8 cellular contexts compared by ENCODE assay signal in the genomic region with DNA sequence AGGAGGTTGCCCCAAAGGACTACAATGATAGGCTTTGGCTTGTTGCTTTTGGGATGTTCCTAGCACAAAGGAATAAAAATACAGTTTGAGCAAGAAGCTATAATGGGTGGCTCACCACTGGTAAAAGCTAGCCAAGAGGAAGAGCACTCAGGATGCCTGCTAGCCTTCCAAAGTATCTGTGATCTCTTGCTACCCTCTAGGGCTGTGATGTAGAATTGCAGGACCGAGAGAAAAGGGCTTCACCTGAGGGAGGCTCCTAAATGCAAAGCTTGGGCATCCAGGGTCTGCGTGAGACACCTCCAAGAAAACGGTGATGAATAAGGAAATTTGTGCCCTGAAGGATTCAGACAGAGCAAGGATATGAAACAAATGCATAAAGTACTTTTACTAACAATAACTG. TPM values are rescaled to one million over a fixed set of nuclear protein-coding genes. Genes with fewer than 3 reads are reported as not detected.
A peak's percentile ranks its signal among the peaks of the same experiment; 100 is the strongest.
DNase-seq lines count a peak whose midpoint lies in the region; ATAC-seq and TF ChIP-seq lines count a peak whose summit lies in the region.

No MANE protein-coding gene starts in this region.

- no peak for ATAC-seq in GM21576 (IDR thresholded peaks at IDR 0.05; ENCODE audit: unreplicated experiment)

- H3K4me3 ChIP-seq in fibroblast of villous mesenchyme (ENCODE audit: low read depth, low read length) (no peak overlapping the region), tibial nerve (no peak overlapping the region)

- DNase-seq in AML-193 (lab: John Stamatoyannopoulos, UW) = peak; percentile 3 to 22
- DNase-seq in GM19240 (ENCODE audit: insufficient read length, low spot score) = peak; percentile 26
- peak; percentile 13 for DNase-seq in NCI-H460 (ENCODE audit: extremely low read depth, low read depth)
- no peak for DNase-seq in fibroblast of villous mesenchyme (ENCODE audit: low read depth)
- no peak for DNase-seq in COLO668 (lab: John Stamatoyannopoulos, UW; ENCODE audit: unreplicated experiment)
- DNase-seq in tibial nerve (ENCODE audit: low spot score in 2 of 2) = no peak
- DNase-seq in stimulated activated CD4-positive, alpha-beta T cell treated with anti-CD3 and anti-CD28 coated beads, Interleukin-4, amount 100 ng/mL, for 1 hour = no peak

- no peak overlapping the region for H3K27ac ChIP-seq in tibial nerve

- TF ChIP-seq EP300 in tibial nerve (IDR thresholded peaks at IDR 0.05) = no peak

- H3K9me3 ChIP-seq in tibial nerve = no peaks in the 10 kb centered on the region

- no peaks in the 10 kb centered on the region for H3K4me1 ChIP-seq in tibial nerve

- 78 to 87% methylated on average over 3 of the region's 3 CpGs for WGBS in tibial nerve, 2 donors

- TF ChIP-seq CTCF in fibroblast of villous mesenchyme (IDR thresholded peaks at IDR 0.05; ENCODE audit: insufficient read depth, low read depth, low read length) (peak; percentile 8), tibial nerve (IDR thresholded peaks at IDR 0.05) (no peak)

- TF ChIP-seq POLR2A in tibial nerve (IDR thresholded peaks at IDR 0.05) = no peak

- H3K27me3 ChIP-seq in tibial nerve = no peaks in the 10 kb centered on the region

- H3K36me3 ChIP-seq in tibial nerve = no peaks in the 10 kb centered on the region

RNA-seq across cellular contexts. Expression of a gene that starts 17.7 kb away (rescaled TPM):
- not detected in 2 replicates for total RNA-seq in NCI-H460 (2014; rRNA removed; shearing (Covaris generic))
- not detected in 2 replicates for polyA plus RNA-seq in NCI-H460 (2014; cell fraction: nucleus; rRNA removed)
- not detected in 2 replicates for total RNA-seq in fibroblast of villous mesenchyme
- total RNA-seq in tibial nerve = not detected

RNA-seq across cellular contexts. Expression of a gene that starts 20.9 kb away (rescaled TPM):
- not detected in 2 replicates for total RNA-seq in NCI-H460 (2014; rRNA removed; shearing (Covaris generic))
- not detected in 2 replicates for polyA plus RNA-seq in NCI-H460 (2014; cell fraction: nucleus; rRNA removed)
- not detected in 2 replicates for total RNA-seq in fibroblast of villous mesenchyme
- total RNA-seq in tibial nerve = not detected

RNA-seq across cellular contexts. Expression of a gene that starts 44.4 kb away (rescaled TPM):
- total RNA-seq in NCI-H460 (2014; rRNA removed; shearing (Covaris generic)) = not detected in 2 replicates
- not detected in 2 replicates for polyA plus RNA-seq in NCI-H460 (2014; cell fraction: nucleus; rRNA removed)
- total RNA-seq in fibroblast of villous mesenchyme (not detected in 2 replicates), tibial nerve (not detected)

RNA-seq across cellular contexts. Expression of a gene that starts 48.0 kb away (rescaled TPM):
- total RNA-seq in NCI-H460 (2014; rRNA removed; shearing (Covaris generic)) = not detected in 2 replicates
- polyA plus RNA-seq in NCI-H460 (2014; cell fraction: nucleus; rRNA removed) = not detected in 2 replicates
- total RNA-seq in fibroblast of villous mesenchyme (not detected in 2 replicates), tibial nerve (not detected)

RNA-seq across cellular contexts. Expression of a gene that starts 57.8 kb away (rescaled TPM):
- total RNA-seq in NCI-H460 (2014; rRNA removed; shearing (Covaris generic)) = not detected in 2 replicates
- polyA plus RNA-seq in NCI-H460 (2014; cell fraction: nucleus; rRNA removed) = not detected in 2 replicates
- total RNA-seq in fibroblast of villous mesenchyme = not detected in 2 replicates
- not detected for total RNA-seq in tibial nerve

Comparison
In these comparisons a context has a peak if more than half of its experiments do, and no peak if none do; other contexts are left out.
1. DNase-seq: peak in AML-193 (2 of 2), GM19240 (single experiment) and NCI-H460 (single experiment); none in fibroblast of villous mesenchyme (single experiment), COLO668 (single experiment), tibial nerve (0 of 2) and stimulated activated CD4-positive, alpha-beta T cell treated with anti-CD3 and anti-CD28 coated beads, Interleukin-4, amount 100 ng/mL, for 1 hour (single experiment).